In genomic region chrX:48891402-48892288, GRCh38 we compare ENCODE assay signal across 8 cellular contexts. TPM values are rescaled to one million over a fixed set of nuclear protein-coding genes. Genes with fewer than 3 reads are reported as not detected.
A peak's percentile ranks its signal among the peaks of the same experiment; 100 is the strongest.
DNase-seq lines count a peak whose midpoint lies in the region; ATAC-seq and TF ChIP-seq lines count a peak whose summit lies in the region.

No MANE protein-coding gene starts in this region.

- peaks cover 3% of the 10 kb centered on the region; the same call in 1 of the 2 replicates for H4K20me1 ChIP-seq in SK-N-SH (ENCODE audit: insufficient read depth)

- intact Hi-C loops in cardiac septum (cut with DNase I), result loop anchor here (5.0 kb wide), 1 partner anchor 89 kb away; the partner anchor contains the start of gene HDAC6

- peak; percentile 41 for TF ChIP-seq RAD21 in SK-N-SH (IDR thresholded peaks at IDR 0.05; ENCODE audit: low read length)

- H3K27ac Mint-ChIP-seq in activated naive CD4-positive, alpha-beta T cell treated with anti-CD3 and anti-CD28 coated beads, Interleukin-2, amount 50 U/mL, for 72 hours, result peak overlapping the region in 1 of 2 donors; percentile 86
- H3K27ac Mint-ChIP-seq in type B pancreatic cell, result peak overlapping the region; percentile 74

- peak overlapping the region in 1 of 2 experiments; percentile 11; a peak in 1 of 4 replicates for H3K27ac ChIP-seq in SK-N-SH (ENCODE audit: low read depth in 2 of 2, low read length in 1 of 2)

- H3K4me3 ChIP-seq in SK-N-SH (ENCODE audit: low read depth in 2 of 2, low read length in 1 of 2), result peak overlapping the region; percentile 42 to 57

- H3K4me1 ChIP-seq in SK-N-SH (ENCODE audit: control insufficient read depth in 1 of 2, insufficient read depth in 2 of 2, low read depth in 1 of 2, low read length in 1 of 2), result peaks cover 0 to 11% of the 10 kb centered on the region in 2 experiments; a peak in 1 of 4 replicates

- peaks cover 10% of the 10 kb centered on the region for H3K79me2 ChIP-seq in SK-N-SH (ENCODE audit: insufficient read depth)

- no peaks in the 10 kb centered on the region for H3K9me3 Mint-ChIP-seq in activated naive CD4-positive, alpha-beta T cell treated with anti-CD3 and anti-CD28 coated beads, Interleukin-2, amount 50 U/mL, for 72 hours
- H3K9me3 Mint-ChIP-seq in type B pancreatic cell, result no peaks in the 10 kb centered on the region

- H2AFZ ChIP-seq in SK-N-SH (ENCODE audit: low read depth), result peak overlapping the region; percentile 44; the same call in 1 of the 2 replicates

- peak overlapping the region; percentile 80 for H3K4me3 Mint-ChIP-seq in type B pancreatic cell

- H3K9me2 ChIP-seq in SK-N-SH, result no peaks in the 10 kb centered on the region

- no peaks in the 10 kb centered on the region for H3K27me3 Mint-ChIP-seq in type B pancreatic cell

- POLR2A ChIA-PET in SK-N-SH (lab: Yijun Ruan, JAX), result interaction anchor here (0.8 to 1.5 kb wide), 2 partner anchors 20 to 215 kb away, joined by 3 to 4 read pairs; partner anchors contain the start of gene SLC35A2

- H3K27me3 ChIP-seq in SK-N-SH (ENCODE audit: insufficient read depth), result peaks cover 20% of the 10 kb centered on the region; the same call in 1 of the 2 replicates

- peak overlapping the region; percentile 54; the same call in 1 of the 2 replicates for H3K9ac ChIP-seq in SK-N-SH

- TF ChIP-seq EP300 in SK-N-SH (IDR thresholded peaks at IDR 0.05; ENCODE audit: borderline replicate concordance in 1 of 2, low read depth in 1 of 2, low read length in 1 of 2), result no peak

- H3K9me3 ChIP-seq in SK-N-SH, result no peaks in the 10 kb centered on the region

- peaks cover 3% of the 10 kb centered on the region for H3F3A ChIP-seq in SK-N-SH (replicated peaks; ENCODE audit: insufficient read depth)

- 27% methylated on average over 38 of the region's 68 CpGs for whole genome bisulfite sequencing in SK-N-SH (ENCODE audit: low lambda C conversion rate)

- CTCF ChIA-PET in SK-N-SH (lab: Yijun Ruan, JAX), result interaction anchor here (1.0 to 1.6 kb wide), 5 partner anchors 20 to 243 kb away, joined by 3 to 8 read pairs (median 4); partner anchors contain the start of gene SLC35A2

- peaks cover 8% of the 10 kb centered on the region for H3K4me1 Mint-ChIP-seq in type B pancreatic cell (ENCODE audit: unreplicated experiment)

- peak overlapping the region; percentile 76; the same call in 1 of the 2 replicates for H3K4me2 ChIP-seq in SK-N-SH

- TF ChIP-seq CTCF in SK-N-SH (IDR thresholded peaks at IDR 0.05), result peak; percentile 53
- TF ChIP-seq CTCF in type B pancreatic cell (conservative IDR thresholded peaks at IDR 0.05), result peak; percentile 64

- peak; percentile 90 to 91 for ATAC-seq in activated naive CD4-positive, alpha-beta T cell treated with anti-CD3 and anti-CD28 coated beads, Interleukin-2, amount 50 U/mL, for 72 hours

- no peaks in the 10 kb centered on the region for H3K36me3 Mint-ChIP-seq in activated naive CD4-positive, alpha-beta T cell treated with anti-CD3 and anti-CD28 coated beads, Interleukin-2, amount 50 U/mL, for 72 hours
- H3K36me3 Mint-ChIP-seq in type B pancreatic cell, result peaks cover 4% of the 10 kb centered on the region

- peaks cover 0 to 2% of the 10 kb centered on the region in 2 experiments for H3K36me3 ChIP-seq in SK-N-SH (replicated peaks in 1 of 2; ENCODE audit: control insufficient read depth in 1 of 2, insufficient read depth in 2 of 2, low read length in 1 of 2)

- DNase-seq in GDM1 (lab: John Stamatoyannopoulos, UW), result peak; percentile 80
- peak; percentile 78 for DNase-seq in HCEC 1CT
- peak; percentile 82 for DNase-seq in MV-4-11 (lab: John Stamatoyannopoulos, UW)
- DNase-seq in SK-N-SH, result peak; percentile 84
- DNase-seq in activated naive CD4-positive, alpha-beta T cell treated with anti-CD3 and anti-CD28 coated beads, Interleukin-2, amount 50 U/mL, for 72 hours (ENCODE audit: low spot score in 2 of 2), result peak; percentile 71 to 82
- peak; percentile 91 for DNase-seq in cardiac septum (ENCODE audit: low spot score)
- DNase-seq in pons (ENCODE audit: low spot score), result peak; percentile 73
- peak; percentile 84 for DNase-seq in type B pancreatic cell (ENCODE audit: extremely low spot score, unreplicated experiment)

TF ChIP-seq in SK-N-SH, 30 proteins besides CTCF, POLR2A, EP300 and RAD21:
- TF ChIP-seq MAX (IDR thresholded peaks at IDR 0.05; ENCODE audit: low read depth), result 0 out of 2 replicates have a peak, but pooled peaks have one; percentile 13
- peak; percentile 1; the same call in 1 of the 2 replicates for TF ChIP-seq SMC3 (IDR thresholded peaks at IDR 0.05; ENCODE audit: low read depth, low read length)
- no peak for TF ChIP-seq FOSL2 (IDR thresholded peaks at IDR 0.05; ENCODE audit: borderline replicate concordance, low read depth)
- TF ChIP-seq MEF2A (IDR thresholded peaks at IDR 0.05; ENCODE audit: borderline replicate concordance, low read depth), result no peak
- peak; percentile 62 for TF ChIP-seq NRF1 (IDR thresholded peaks at IDR 0.05; ENCODE audit: low read depth, low read length)
- no peak for TF ChIP-seq FOXM1 (IDR thresholded peaks at IDR 0.05; ENCODE audit: low read depth)
- no peak for TF ChIP-seq USF2 (IDR thresholded peaks at IDR 0.05; ENCODE audit: borderline replicate concordance, low read depth, low read length)
- peak; percentile 69; the same call in 1 of the 2 replicates for TF ChIP-seq MXI1 (IDR thresholded peaks at IDR 0.05; ENCODE audit: low read depth, low read length)

RNA-seq across cellular contexts. Expression of gene TIMM17B, which starts 5.9 kb away (rescaled TPM):
- 81.0 and 87.0 TPM in 2 replicates for polyA plus RNA-seq in SK-N-SH (2012; rRNA removed)
- 43.9 and 59.3 TPM in 2 replicates for polyA plus RNA-seq in SK-N-SH (2012; cell fraction: cytosol; rRNA removed)
- 59.3 and 62.7 TPM in 2 replicates for polyA plus RNA-seq in SK-N-SH (2012; cell fraction: nucleus; rRNA removed)
- total RNA-seq in activated naive CD4-positive, alpha-beta T cell treated with anti-CD3 and anti-CD28 coated beads, Interleukin-2, amount 50 U/mL, for 72 hours, result 10 to 100 TPM; 61.4 to 86.4 TPM
- total RNA-seq in cardiac septum (49.8 TPM), type B pancreatic cell (ENCODE audit: low replicate concordance) (64.4 and 77.4 TPM in 2 replicates)

RNA-seq across cellular contexts. Expression of gene PQBP1, which starts 6.1 kb away (rescaled TPM):
- 67.2 and 113 TPM in 2 replicates for polyA plus RNA-seq in SK-N-SH (2012; rRNA removed)
- 68.1 and 75.0 TPM in 2 replicates for polyA plus RNA-seq in SK-N-SH (2012; cell fraction: cytosol; rRNA removed)
- 175 and 179 TPM in 2 replicates for polyA plus RNA-seq in SK-N-SH (2012; cell fraction: nucleus; rRNA removed)
- total RNA-seq in activated naive CD4-positive, alpha-beta T cell treated with anti-CD3 and anti-CD28 coated beads, Interleukin-2, amount 50 U/mL, for 72 hours, result 10 to 100 TPM; 77.2 to 79.3 TPM
- total RNA-seq in cardiac septum (42.2 TPM), type B pancreatic cell (ENCODE audit: low replicate concordance) (58.6 and 77.9 TPM in 2 replicates)

RNA-seq across cellular contexts. Expression of gene SLC35A2, which starts 19.8 kb away (rescaled TPM):
- polyA plus RNA-seq in SK-N-SH (2012; rRNA removed), result 71.3 and 79.3 TPM in 2 replicates
- polyA plus RNA-seq in SK-N-SH (2012; cell fraction: cytosol; rRNA removed), result 44.0 and 51.9 TPM in 2 replicates
- 59.9 and 70.5 TPM in 2 replicates for polyA plus RNA-seq in SK-N-SH (2012; cell fraction: nucleus; rRNA removed)
- 10 to 100 TPM; 18.3 to 22.2 TPM for total RNA-seq in activated naive CD4-positive, alpha-beta T cell treated with anti-CD3 and anti-CD28 coated beads, Interleukin-2, amount 50 U/mL, for 72 hours
- 13.0 TPM for total RNA-seq in cardiac septum
- total RNA-seq in type B pancreatic cell (ENCODE audit: low replicate concordance), result 33.3 and 79.0 TPM in 2 replicates

RNA-seq across cellular contexts. Expression of gene PIM2, which starts 27.2 kb away (rescaled TPM):
- polyA plus RNA-seq in SK-N-SH (2012; rRNA removed), result 12.3 and 14.5 TPM in 2 replicates
- 8.6 and 9.4 TPM in 2 replicates for polyA plus RNA-seq in SK-N-SH (2012; cell fraction: cytosol; rRNA removed)
- polyA plus RNA-seq in SK-N-SH (2012; cell fraction: nucleus; rRNA removed), result 25.4 and 34.3 TPM in 2 replicates
- 100 to 1,000 TPM; 264 to 357 TPM for total RNA-seq in activated naive CD4-positive, alpha-beta T cell treated with anti-CD3 and anti-CD28 coated beads, Interleukin-2, amount 50 U/mL, for 72 hours
- total RNA-seq in cardiac septum (2.7 TPM), type B pancreatic cell (ENCODE audit: low replicate concordance) (9.3 and 11.5 TPM in 2 replicates)

RNA-seq across cellular contexts. Expression of gene PCSK1N, which starts 56.2 kb away (rescaled TPM):
- polyA plus RNA-seq in SK-N-SH (2012; rRNA removed), result 24.8 and 35.0 TPM in 2 replicates
- polyA plus RNA-seq in SK-N-SH (2012; cell fraction: cytosol; rRNA removed), result 16.4 and 27.1 TPM in 2 replicates
- 11.9 and 42.6 TPM in 2 replicates for polyA plus RNA-seq in SK-N-SH (2012; cell fraction: nucleus; rRNA removed)
- 1 to 10 TPM; 1.0 to 2.7 TPM for total RNA-seq in activated naive CD4-positive, alpha-beta T cell treated with anti-CD3 and anti-CD28 coated beads, Interleukin-2, amount 50 U/mL, for 72 hours
- 4.1 TPM for total RNA-seq in cardiac septum
- 109 and 246 TPM in 2 replicates for total RNA-seq in type B pancreatic cell (ENCODE audit: low replicate concordance)
